ENCODE assay signal across 8 cellular contexts in genomic region chr10:103917326-103918052, GRCh38. TPM values are rescaled to one million over a fixed set of nuclear protein-coding genes. Genes with fewer than 3 reads are reported as not detected.
DNase-seq lines count a peak whose midpoint lies in the region; ATAC-seq and TF ChIP-seq lines count a peak whose summit lies in the region.

No MANE protein-coding gene starts in this region.

- peaks cover 35% of the 10 kb centered on the region for H3K4me1 Mint-ChIP-seq in chondrocyte (ENCODE audit: low read depth)

- no TSS peak for BruUV-seq in Panc1 (replicated peaks; lab: Mats Ljungman, UMichigan)

- H3K36me3 ChIP-seq in Panc1 (ENCODE audit: control insufficient read depth, insufficient read depth, low read length), result peaks cover 7% of the 10 kb centered on the region; the same call in 1 of the 2 replicates
- H3K36me3 ChIP-seq in right lobe of liver, result no peaks in the 10 kb centered on the region

- H3K9me3 Mint-ChIP-seq in chondrocyte (ENCODE audit: low read depth), result no peaks in the 10 kb centered on the region

- in situ Hi-C loops in Panc1 (cut with HindIII; ENCODE audit: low pct_unique_long_range_greater_than_20kb, low sequenced_read_pairs), result no loop called here

- H3K27ac ChIP-seq in Panc1 (ENCODE audit: low read length), result peak overlapping the region; percentile 98
- peak overlapping the region; percentile 67 to 82 (median 81) for H3K27ac ChIP-seq in right lobe of liver
- peak overlapping the region; percentile 94 for H3K27ac ChIP-seq in substantia nigra (ENCODE audit: low read depth, low read length, poor library complexity, severe bottlenecking)

- peak overlapping the region; percentile 92 for H3K4me3 Mint-ChIP-seq in chondrocyte (ENCODE audit: unreplicated experiment)

- no peaks in the 10 kb centered on the region for H3K36me3 Mint-ChIP-seq in chondrocyte (ENCODE audit: low read depth)

- no peak for TF ChIP-seq POLR2A in right lobe of liver (IDR thresholded peaks at IDR 0.05)

- CTCF ChIA-PET in Panc1 (lab: Charles Lee), result no interaction called here

- POLR2A ChIA-PET in Panc1 (lab: Charles Lee), result interaction anchor here (1.0 kb wide), 1 partner anchor 204 kb away, joined by 3 read pairs; the partner anchor contains the start of gene SFR1

- H3K9me3 ChIP-seq in Panc1 (ENCODE audit: control insufficient read depth, insufficient read depth, low read depth, low read length) (peaks cover 8% of the 10 kb centered on the region; the same call in 1 of the 2 replicates), right lobe of liver (no peaks in the 10 kb centered on the region)

- DNase-seq in stimulated activated CD4-positive, alpha-beta T cell treated with anti-CD3 and anti-CD28 coated beads, Interleukin-1b, Interleukin-23, amount 100 ng/mL, for 48 hours, result peak; percentile 19
- DNase-seq in stimulated activated CD4-positive, alpha-beta T cell treated with anti-CD3 and anti-CD28 coated beads, Interleukin-4, amount 100 ng/mL, for 1 hour, result no peak
- no peak for DNase-seq in Panc1 (ENCODE audit: low read depth, low spot score)
- peak; percentile 86 for DNase-seq in chondrocyte (ENCODE audit: low spot score)
- peak in 1 of 3 donors; percentile 72 for DNase-seq in right lobe of liver
- DNase-seq in substantia nigra (lab: John Stamatoyannopoulos, UW), result peak in 22 of 49 donors; percentile 27 to 78 (median 54)
- DNase-seq in NCI-H187 treated with DMSO at 0.1 percent for 48 hours (lab: John Stamatoyannopoulos, UW), result no peak

- H3K4me1 ChIP-seq in Panc1 (ENCODE audit: control insufficient read depth, insufficient read depth, low read length), result peaks cover 28% of the 10 kb centered on the region
- peaks cover 0 to 26% (median 8%) of the 10 kb centered on the region in 4 donors for H3K4me1 ChIP-seq in right lobe of liver

- intact Hi-C loops in Panc1 (cut with micrococcal nuclease; ENCODE audit: unreplicated experiment), result loop anchor here (5.0 kb wide), 1 partner anchor 50 kb away; the partner anchor contains the start of gene SLK
- intact Hi-C loops in right lobe of liver (cut with DNase I), result no loop called here

- H3K27me3 ChIP-seq in Panc1 (ENCODE audit: control insufficient read depth, insufficient read depth, low read length), result no peaks in the 10 kb centered on the region
- no peaks in the 10 kb centered on the region for H3K27me3 ChIP-seq in right lobe of liver

- peak overlapping the region; percentile 97 for H3K27ac Mint-ChIP-seq in chondrocyte (ENCODE audit: unreplicated experiment)

- TF ChIP-seq CTCF in Panc1 (IDR thresholded peaks at IDR 0.05) (no peak), chondrocyte (IDR thresholded peaks at IDR 0.05) (no peak), right lobe of liver (IDR thresholded peaks at IDR 0.05) (no peak)

- ATAC-seq in HG02973 (IDR thresholded peaks at IDR 0.05; ENCODE audit: unreplicated experiment), result peak; percentile 10
- peak; percentile 67 for ATAC-seq in Panc1
- peak; percentile 23 to 51 (median 30) for ATAC-seq in right lobe of liver

- WGBS in right lobe of liver (ENCODE audit: insufficient coverage, low coverage, low lambda C conversion rate, missing lambda C conversion rate), result 0% methylated on average over 6 of the region's 28 CpGs

- H3K4me3 ChIP-seq in Panc1 (ENCODE audit: low read depth in 2 of 2, low read length in 2 of 2) (peak overlapping the region; percentile 86 to 90), right lobe of liver (peak overlapping the region; percentile 53 to 84 (median 62))

- H3K27me3 Mint-ChIP-seq in chondrocyte (ENCODE audit: low read depth), result no peaks in the 10 kb centered on the region

RNA-seq across cellular contexts. Expression of gene STN1, which starts 0.5 kb away (rescaled TPM):
- total RNA-seq in Panc1 (2021; ENCODE audit: unreplicated experiment), result 28.9 TPM
- polyA plus RNA-seq in Panc1 (2012; ENCODE audit: insufficient read length), result 24.2 TPM
- total RNA-seq in chondrocyte, result 15.8 to 22.5 TPM (median 20.4 TPM) in 3 replicates
- total RNA-seq in right lobe of liver, result 10 to 100 TPM in 2 of 6 experiments, 1 to 10 TPM in 4; 6.1 to 13.3 (median 6.6) TPM

RNA-seq across cellular contexts. Expression of gene SLK, which starts 49.5 kb away (rescaled TPM):
- total RNA-seq in Panc1 (2021; ENCODE audit: unreplicated experiment), result 40.8 TPM
- polyA plus RNA-seq in Panc1 (2012; ENCODE audit: insufficient read length), result 22.0 TPM
- total RNA-seq in chondrocyte, result 30.8 to 33.5 TPM (median 30.9 TPM) in 3 replicates
- 10 to 100 TPM in 5 of 6 experiments, 1 to 10 TPM in 1; 7.9 to 16.3 (median 13.0) TPM for total RNA-seq in right lobe of liver

Comparison
In these comparisons a context has a peak if more than half of its experiments do, and no peak if none do; other contexts are left out.
1. DNase-seq: peak in stimulated activated CD4-positive, alpha-beta T cell treated with anti-CD3 and anti-CD28 coated beads, Interleukin-1b, Interleukin-23, amount 100 ng/mL, for 48 hours (single experiment) and chondrocyte (single experiment); none in stimulated activated CD4-positive, alpha-beta T cell treated with anti-CD3 and anti-CD28 coated beads, Interleukin-4, amount 100 ng/mL, for 1 hour (single experiment), Panc1 (single experiment) and NCI-H187 treated with DMSO at 0.1 percent for 48 hours (single experiment).
2. ATAC-seq: peak in every context shown above with its lines; median percentile 67 in Panc1; 30 in right lobe of liver; 10 in HG02973.
3. Peak in every context shown above with its lines, with median percentiles within 50 percentile points of each other: H3K27ac ChIP-seq.